14 cellular contexts compared by ENCODE assay signal in the genomic region with DNA sequence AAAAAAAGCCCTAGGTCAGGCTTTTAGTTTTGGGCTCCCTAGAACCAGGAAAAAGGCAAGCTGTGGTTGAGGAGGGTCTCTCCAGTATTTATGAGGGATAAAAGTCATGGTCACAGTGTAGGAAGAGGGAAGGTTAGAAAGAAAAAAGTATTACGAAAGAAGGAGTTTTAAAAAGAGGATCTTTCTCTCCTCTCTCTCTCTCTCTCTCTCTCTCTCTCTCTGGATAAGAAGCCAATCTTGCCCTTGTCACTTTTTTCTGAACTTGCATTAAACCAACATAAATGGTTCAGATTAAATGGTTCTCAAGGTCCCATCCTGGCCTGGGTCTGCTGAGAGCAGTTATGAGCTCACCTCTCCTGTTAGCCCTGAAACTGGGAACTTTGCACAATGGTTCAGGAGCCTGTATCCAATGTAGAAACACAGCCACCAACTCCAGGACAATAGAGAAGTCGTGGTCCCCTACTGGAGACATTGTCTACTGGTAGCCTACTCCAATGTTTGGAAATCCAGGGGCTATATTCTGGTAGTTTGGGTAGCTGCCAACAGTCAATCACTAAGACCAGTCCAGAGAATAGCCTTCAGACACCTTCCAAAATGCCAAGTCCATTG.
"Had no signal": no experiment of that assay in that cellular context is flagged by ENCODE, and none has a peak within 500 bp of the region (broad histone marks: within the 10 kb centered on the region; RNA-seq: fewer than 3 reads in every experiment).

No MANE protein-coding gene starts in this region.

- H3K9me3 ChIP-seq: esophagus squamous epithelium, mucosa of descending colon, right atrium auricular region, tibial nerve had no signal

- H3K4me3 ChIP-seq: esophagus squamous epithelium, mucosa of descending colon, right atrium auricular region, skin epidermis, tibial nerve had no signal

- H3K27me3 Mint-ChIP-seq: activated B cell treated with CpG ODN at 0.5 μM for 24 hours; naive thymus-derived CD8-positive, alpha-beta T cell; T-helper 17 cell had no signal

- H3K4me1 Mint-ChIP-seq: T-helper 17 cell had no signal

- H3K27ac ChIP-seq: esophagus squamous epithelium, right atrium auricular region, tibial nerve had no signal

- H3K27ac Mint-ChIP-seq: activated B cell treated with CpG ODN at 0.5 μM for 24 hours, T-helper 17 cell had no signal

- H3K36me3 ChIP-seq: esophagus squamous epithelium, right atrium auricular region, tibial nerve had no signal

- H3K9me3 Mint-ChIP-seq: activated B cell treated with CpG ODN at 0.5 μM for 24 hours; naive thymus-derived CD8-positive, alpha-beta T cell had no signal

- H3K4me1 ChIP-seq: right atrium auricular region, tibial nerve had no signal

- H3K27me3 ChIP-seq: right atrium auricular region, tibial nerve had no signal

- H3K36me3 Mint-ChIP-seq: naive thymus-derived CD8-positive, alpha-beta T cell had no signal

- H3K4me3 Mint-ChIP-seq: activated B cell treated with CpG ODN at 0.5 μM for 24 hours, T-helper 17 cell had no signal

- DNase-seq: activated B cell treated with CpG ODN at 0.5 μM for 24 hours; activated CD4-positive, alpha-beta T cell treated with anti-CD3 and anti-CD28 coated beads, Interleukin-2, amount 50 U/mL, for 4 hours; activated effector memory CD4-positive, alpha-beta T cell treated with anti-CD3 and anti-CD28 coated beads, Interleukin-2, amount 50 U/mL, for 16 hours; esophagus squamous epithelium; foreskin fibroblast; islet precursor cell; mucosa of descending colon; naive thymus-derived CD8-positive, alpha-beta T cell; stimulated activated CD4-positive, alpha-beta T cell treated with anti-CD3 and anti-CD28 coated beads, Interleukin-4, amount 100 ng/mL, for 4 hours; T-helper 17 cell had no signal

- ATAC-seq: left lobe of liver; mucosa of descending colon; naive thymus-derived CD8-positive, alpha-beta T cell; T-helper 17 cell had no signal
